ENCODE assay signal across 12 cellular contexts in the genomic region with DNA sequence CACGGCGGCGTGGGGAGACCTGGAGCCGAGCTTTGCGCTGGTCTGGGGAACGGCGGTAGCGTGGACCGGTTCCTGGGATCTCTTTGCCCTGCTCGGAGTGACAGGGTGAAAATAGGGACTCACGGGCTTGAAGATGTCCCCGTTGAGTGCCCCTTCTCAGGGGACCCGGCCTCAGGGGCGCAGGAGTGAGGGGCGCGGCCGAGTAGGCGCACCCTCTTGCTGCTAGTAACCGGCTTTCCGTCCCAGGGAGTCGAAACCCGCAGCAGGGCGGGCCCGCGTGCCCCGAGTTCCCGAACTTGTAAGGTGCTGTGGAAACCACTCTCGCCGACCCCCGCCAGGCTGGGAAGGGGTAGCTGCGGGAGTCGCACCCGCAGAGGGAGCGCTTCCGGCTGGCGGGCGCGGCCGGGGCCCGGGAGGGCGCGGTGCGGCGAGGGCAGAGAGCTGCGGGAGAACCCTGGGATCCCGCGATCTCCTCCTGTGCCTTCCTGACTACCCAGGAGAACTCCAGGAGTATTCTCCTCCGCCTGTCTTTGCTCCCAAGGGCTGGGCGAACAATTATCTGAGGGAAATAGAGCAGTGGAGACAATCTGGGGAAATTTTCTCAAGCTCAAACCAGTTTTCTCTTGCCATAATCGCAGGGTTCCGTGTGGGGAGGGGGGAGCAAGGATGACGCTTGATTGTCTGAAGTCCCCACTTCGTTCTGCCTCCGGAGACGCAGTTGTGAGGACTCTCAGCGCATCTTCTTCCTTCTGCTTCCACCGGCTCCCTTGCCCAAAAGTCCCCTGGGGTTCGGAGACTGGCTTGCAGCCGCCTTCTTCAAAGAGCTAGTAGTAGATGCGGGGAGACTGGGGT. TPM values are rescaled to one million over a fixed set of nuclear protein-coding genes. Genes with fewer than 3 reads are reported as not detected.
DNase-seq lines count a peak whose midpoint lies in the region; ATAC-seq and TF ChIP-seq lines count a peak whose summit lies in the region.
"Had no signal": no experiment of that assay in that cellular context is flagged by ENCODE, and none has a peak within 500 bp of the region (broad histone marks: within the 10 kb centered on the region; RNA-seq: fewer than 3 reads in every experiment).

No MANE protein-coding gene starts in this region.

- H3K9ac ChIP-seq in SK-N-MC (ENCODE audit: insufficient read length), result no peak overlapping the region

- peaks cover 16% of the 10 kb centered on the region for H3K4me1 ChIP-seq in suprapubic skin

- in situ Hi-C loops in ACHN (cut with HindIII; ENCODE audit: low pct_ligation_motif_present, low pct_unique_long_range_greater_than_20kb, low sequenced_read_pairs), result no loop called here

- H3K36me3 Mint-ChIP-seq in activated T-cell treated with anti-CD3 and anti-CD28 coated beads, Interleukin-2, amount 50 U/mL, for 72 hours (ENCODE audit: insufficient read depth in 2 of 2), result no peaks in the 10 kb centered on the region
- H3K36me3 Mint-ChIP-seq in activated T-cell treated with anti-CD3 and anti-CD28 coated beads, Interleukin-2, amount 50 U/mL, for 24 hours (ENCODE audit: low read depth), result no peaks in the 10 kb centered on the region

- H3K27ac Mint-ChIP-seq in activated T-cell treated with anti-CD3 and anti-CD28 coated beads, Interleukin-2, amount 50 U/mL, for 72 hours, result no peak overlapping the region
- no peak overlapping the region for H3K27ac Mint-ChIP-seq in activated T-cell treated with anti-CD3 and anti-CD28 coated beads, Interleukin-2, amount 50 U/mL, for 24 hours
- H3K27ac Mint-ChIP-seq: naive B cell had no signal

- no peak for DNase-seq in activated T-cell treated with anti-CD3 and anti-CD28 coated beads, Interleukin-2, amount 50 U/mL, for 72 hours
- no peak for DNase-seq in activated T-cell treated with anti-CD3 and anti-CD28 coated beads, Interleukin-2, amount 50 U/mL, for 24 hours
- DNase-seq in SK-N-MC (ENCODE audit: low read depth, low spot score), result no peak
- peak; percentile 33 for DNase-seq in iPS-NIHi11 (ENCODE audit: low spot score)
- no peak for DNase-seq in suprapubic skin (ENCODE audit: low spot score in 2 of 2)
- no peak for DNase-seq in ACHN
- DNase-seq: naive B cell; Peyer's patch; stimulated activated CD4-positive, alpha-beta T cell treated with anti-CD3 and anti-CD28 coated beads, Interleukin-4, amount 100 ng/mL, for 1 hour had no signal

- no peak for ATAC-seq in activated T-cell treated with anti-CD3 and anti-CD28 coated beads, Interleukin-2, amount 50 U/mL, for 72 hours (replicated peaks in 1 of 2)
- ATAC-seq in HG02610 (IDR thresholded peaks at IDR 0.05; ENCODE audit: unreplicated experiment), result no peak
- ATAC-seq in HG03520 (IDR thresholded peaks at IDR 0.05; ENCODE audit: unreplicated experiment), result no peak

- no peaks in the 10 kb centered on the region for H3K4me1 Mint-ChIP-seq in activated T-cell treated with anti-CD3 and anti-CD28 coated beads, Interleukin-2, amount 50 U/mL, for 72 hours (ENCODE audit: low read depth)
- H3K4me1 Mint-ChIP-seq in activated T-cell treated with anti-CD3 and anti-CD28 coated beads, Interleukin-2, amount 50 U/mL, for 24 hours (ENCODE audit: low read depth), result peaks cover 12% of the 10 kb centered on the region

- no peak for TF ChIP-seq CTCF in suprapubic skin (IDR thresholded peaks at IDR 0.05)

- under 1% methylated on average over 38 of the region's 60 CpGs for WGBS in suprapubic skin

- no peak for TF ChIP-seq EP300 in suprapubic skin (IDR thresholded peaks at IDR 0.05)

- TF ChIP-seq POLR2A in suprapubic skin (IDR thresholded peaks at IDR 0.05), result no peak

- H3K27ac ChIP-seq in SK-N-MC (no peak overlapping the region), suprapubic skin (no peak overlapping the region)
- H3K27ac ChIP-seq: Peyer's patch had no signal

- H3K9me3 ChIP-seq in SK-N-MC (ENCODE audit: low read depth, low read length) (no peaks in the 10 kb centered on the region), suprapubic skin (no peaks in the 10 kb centered on the region)
- H3K9me3 ChIP-seq: Peyer's patch had no signal

- peaks cover 77% of the 10 kb centered on the region for H3K27me3 Mint-ChIP-seq in activated T-cell treated with anti-CD3 and anti-CD28 coated beads, Interleukin-2, amount 50 U/mL, for 72 hours (ENCODE audit: low read depth)
- peaks cover 88% of the 10 kb centered on the region for H3K27me3 Mint-ChIP-seq in activated T-cell treated with anti-CD3 and anti-CD28 coated beads, Interleukin-2, amount 50 U/mL, for 24 hours

- H3K4me3 Mint-ChIP-seq in activated T-cell treated with anti-CD3 and anti-CD28 coated beads, Interleukin-2, amount 50 U/mL, for 72 hours, result peak overlapping the region; percentile 44 to 53
- no peak overlapping the region for H3K4me3 Mint-ChIP-seq in activated T-cell treated with anti-CD3 and anti-CD28 coated beads, Interleukin-2, amount 50 U/mL, for 24 hours

- H3K36me3 ChIP-seq in SK-N-MC (ENCODE audit: insufficient read depth, low read length) (no peaks in the 10 kb centered on the region), suprapubic skin (no peaks in the 10 kb centered on the region)
- H3K36me3 ChIP-seq: Peyer's patch had no signal

- H3K4me3 ChIP-seq in SK-N-MC (peak overlapping the region; percentile 73), suprapubic skin (peak overlapping the region; percentile 21)

- no peaks in the 10 kb centered on the region for H3K9me3 Mint-ChIP-seq in activated T-cell treated with anti-CD3 and anti-CD28 coated beads, Interleukin-2, amount 50 U/mL, for 72 hours
- H3K9me3 Mint-ChIP-seq in activated T-cell treated with anti-CD3 and anti-CD28 coated beads, Interleukin-2, amount 50 U/mL, for 24 hours, result no peaks in the 10 kb centered on the region

- peaks cover 86% of the 10 kb centered on the region for H3K27me3 ChIP-seq in suprapubic skin

RNA-seq across cellular contexts. Expression of gene NELL1, which starts 0.7 kb away (rescaled TPM):
- total RNA-seq in activated T-cell treated with anti-CD3 and anti-CD28 coated beads, Interleukin-2, amount 50 U/mL, for 72 hours, result not detected
- total RNA-seq in suprapubic skin, result 1 to 10 TPM in 1 of 4 donors, under 1 TPM in 1, not detected in 2; 0.18 to 3.9 TPM
- total RNA-seq: glomerular endothelial cell, Peyer's patch had no signal
